12 cellular contexts compared by ENCODE assay signal in the genomic region with DNA sequence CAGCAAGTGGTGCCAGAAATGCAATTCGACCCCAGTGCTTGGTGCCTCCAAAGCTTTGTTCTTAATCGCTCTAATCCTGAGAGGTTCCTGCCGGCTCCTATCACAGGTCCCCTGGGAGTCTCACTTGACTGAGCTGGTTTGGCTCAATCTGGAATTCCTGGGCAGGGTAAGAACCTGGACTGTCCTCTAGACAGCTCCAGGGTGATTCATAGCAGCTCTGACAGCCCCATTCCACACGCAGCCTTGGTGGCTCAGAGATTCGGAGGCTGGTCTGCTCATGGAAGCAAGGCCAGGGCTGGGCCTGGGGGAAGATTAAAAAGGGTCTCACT. TPM values are rescaled to one million over a fixed set of nuclear protein-coding genes. Genes with fewer than 3 reads are reported as not detected.
DNase-seq lines count a peak whose midpoint lies in the region; ATAC-seq, FAIRE-seq and TF ChIP-seq lines count a peak whose summit lies in the region.
"Had no signal": no experiment of that assay in that cellular context is flagged by ENCODE, and none has a peak within 500 bp of the region (broad histone marks: within the 10 kb centered on the region; RNA-seq: fewer than 3 reads in every experiment).

No MANE protein-coding gene starts in this region.

- H3K4me1 ChIP-seq in mesenchymal stem cell (ENCODE audit: control insufficient read depth, insufficient read depth, low read depth, low read length) = peaks cover 38% of the 10 kb centered on the region

- H2BK120ac ChIP-seq in mesenchymal stem cell (ENCODE audit: low read depth, low read length) = no peak overlapping the region

- H2AK5ac ChIP-seq in mesenchymal stem cell (ENCODE audit: low read length, severe bottlenecking) = peak overlapping the region; percentile 4

- no peak overlapping the region for H2BK12ac ChIP-seq in mesenchymal stem cell (ENCODE audit: low read length in 2 of 2)

- no peak overlapping the region for H3K4ac ChIP-seq in mesenchymal stem cell (ENCODE audit: low read depth in 1 of 2, low read length in 2 of 2)

- ATAC-seq in GM18519 (IDR thresholded peaks at IDR 0.05; ENCODE audit: low FRiP score, unreplicated experiment) = no peak
- ATAC-seq in GM21447 (IDR thresholded peaks at IDR 0.05; ENCODE audit: unreplicated experiment) = no peak
- ATAC-seq: activated T-cell treated with anti-CD3 and anti-CD28 coated beads, Interleukin-2, amount 50 U/mL, for 72 hours had no signal

- H2AFZ ChIP-seq in mesenchymal stem cell (ENCODE audit: low read depth, low read length) = no peak overlapping the region

- no peak overlapping the region for H2BK5ac ChIP-seq in mesenchymal stem cell (ENCODE audit: low read depth, low read length, poor library complexity, severe bottlenecking)

- H3K27ac ChIP-seq in mesenchymal stem cell (ENCODE audit: low read length, poor library complexity, severe bottlenecking) = no peak overlapping the region

- H3K18ac ChIP-seq in mesenchymal stem cell (ENCODE audit: low read depth in 1 of 2, low read length in 2 of 2) = no peak overlapping the region

- no peak for FAIRE-seq in bronchial epithelial cell (lab: Jason Lieb, UNC)

- no peak overlapping the region for H4K91ac ChIP-seq in mesenchymal stem cell (ENCODE audit: low read length)

- H3K9me3 ChIP-seq in mesenchymal stem cell (ENCODE audit: control insufficient read depth, low read length) = no peaks in the 10 kb centered on the region

- H3K36me3 ChIP-seq in bronchial epithelial cell (ENCODE audit: control insufficient read depth, insufficient read depth, low read length) (peaks cover 7% of the 10 kb centered on the region), mesenchymal stem cell (ENCODE audit: control insufficient read depth in 1 of 2, insufficient read depth in 2 of 2, low read depth in 1 of 2, low read length in 2 of 2) (no peaks in the 10 kb centered on the region)

- no peak overlapping the region for H3K4me2 ChIP-seq in mesenchymal stem cell (ENCODE audit: low read length, poor library complexity, severe bottlenecking)

- 48% methylated on average over 5 of the region's 5 CpGs for WGBS in mesenchymal stem cell

- no peak for TF ChIP-seq CTCF in bronchial epithelial cell (IDR thresholded peaks at IDR 0.05; ENCODE audit: insufficient read depth, low read length, severe bottlenecking)

- H3K79me1 ChIP-seq in mesenchymal stem cell (replicated peaks; ENCODE audit: low read length, poor library complexity, severe bottlenecking) = no peaks in the 10 kb centered on the region

- H3K14ac ChIP-seq in mesenchymal stem cell (ENCODE audit: low read length in 2 of 2) = no peak overlapping the region

- DNase-seq in DMS153 (lab: John Stamatoyannopoulos, UW) (peak; percentile 0), NCI-H1105 (lab: John Stamatoyannopoulos, UW) (peak; percentile 0), bronchial epithelial cell (ENCODE audit: low read depth) (peak; percentile 30), mesenchymal stem cell (peak; percentile 34), OCI-M1 (lab: John Stamatoyannopoulos, UW) (no peak)
- DNase-seq in activated CD8-positive, alpha-beta memory T cell treated with anti-CD3 and anti-CD28 coated beads, Interleukin-2, amount 50 U/mL, for 4 hours = no peak
- DNase-seq: activated T-cell treated with anti-CD3 and anti-CD28 coated beads, Interleukin-2, amount 50 U/mL, for 72 hours; stimulated activated CD4-positive, alpha-beta T cell treated with anti-CD3 and anti-CD28 coated beads, Interleukin-12 subunit alpha, Interleukin-12 subunit beta, amount 100 ng/mL, for 4 hours; SW 1271 had no signal

- H3K4me3 ChIP-seq in bronchial epithelial cell (ENCODE audit: low read depth, low read length) (no peak overlapping the region), mesenchymal stem cell (ENCODE audit: insufficient read depth in 1 of 2, low read depth in 1 of 2, low read length in 2 of 2) (peak overlapping the region in 1 of 2 experiments; percentile 10)
- H3K4me3 ChIP-seq: lung had no signal

- no peak overlapping the region for H3K9ac ChIP-seq in mesenchymal stem cell (ENCODE audit: low read length)

- H2BK15ac ChIP-seq in mesenchymal stem cell (ENCODE audit: low read depth, poor library complexity, severe bottlenecking) = no peak overlapping the region

- no peak overlapping the region for H4K8ac ChIP-seq in mesenchymal stem cell (ENCODE audit: low read length)

- H3K23ac ChIP-seq in mesenchymal stem cell (ENCODE audit: low read length in 2 of 2) = no peak overlapping the region

- H3K27me3 ChIP-seq in bronchial epithelial cell (ENCODE audit: control insufficient read depth, insufficient read depth, low read length) = no peaks in the 10 kb centered on the region
- no peaks in the 10 kb centered on the region for H3K27me3 ChIP-seq in mesenchymal stem cell (ENCODE audit: control insufficient read depth in 1 of 2, insufficient read depth in 1 of 2, low read length in 2 of 2)

RNA-seq across cellular contexts. Expression of gene MYO5C, which starts 37.9 kb away (rescaled TPM):
- 17.8 and 19.7 TPM in 2 replicates for total RNA-seq in bronchial epithelial cell
- 0.01 TPM for polyA plus RNA-seq in mesenchymal stem cell (2013, experiment 1 of 2)
- polyA plus RNA-seq in mesenchymal stem cell (2013, experiment 2 of 2) = 0.03 TPM

Comparison
In these comparisons a context has a peak if more than half of its experiments do, and no peak if none do; other contexts are left out.
1. DNase-seq: peak in DMS153 (single experiment), NCI-H1105 (single experiment), bronchial epithelial cell (single experiment) and mesenchymal stem cell (single experiment); none in OCI-M1 (single experiment) and activated CD8-positive, alpha-beta memory T cell treated with anti-CD3 and anti-CD28 coated beads, Interleukin-2, amount 50 U/mL, for 4 hours (single experiment).